ENCODE assay signal across 6 cellular contexts in genomic region chr11:829116-829945, GRCh38. TPM values are rescaled to one million over a fixed set of nuclear protein-coding genes. Genes with fewer than 3 reads are reported as not detected.
DNase-seq lines count a peak whose midpoint lies in the region; ATAC-seq and TF ChIP-seq lines count a peak whose summit lies in the region.

No MANE protein-coding gene starts in this region.

- H3K36me3 Mint-ChIP-seq in CD4-positive, alpha-beta memory T cell = peaks cover 7 to 8% of the 10 kb centered on the region in 2 donors
- peaks cover 9% of the 10 kb centered on the region for H3K36me3 Mint-ChIP-seq in activated B cell treated with CpG ODN at 0.5 μM for 24 hours (ENCODE audit: low read depth)

- no peak for DNase-seq in CD4-positive, alpha-beta memory T cell
- DNase-seq in activated B cell treated with CpG ODN at 0.5 μM for 24 hours (no peak), lower lobe of right lung (no peak), SJCRH30 (no peak), posterior cingulate gyrus (no peak)
- DNase-seq in activated naive CD4-positive, alpha-beta T cell treated with Interleukin-2 at 50 U/mL for 16 hours = no peak

- TF ChIP-seq CTCF in activated B cell treated with CpG ODN at 0.5 μM for 24 hours (IDR thresholded peaks at IDR 0.05) (no peak), lower lobe of right lung (IDR thresholded peaks at IDR 0.05) (no peak)

- no peaks in the 10 kb centered on the region for H3K9me3 ChIP-seq in CD4-positive, alpha-beta memory T cell (ENCODE audit: control insufficient read depth in 1 of 2, low read length in 2 of 2)
- H3K9me3 ChIP-seq in lower lobe of right lung (no peaks in the 10 kb centered on the region), SJCRH30 (replicated peaks) (no peaks in the 10 kb centered on the region)

- POLR2A ChIA-PET in CD4-positive, alpha-beta memory T cell (lab: Charles Lee; ENCODE audit: partially characterized antibody) = interaction anchor here (0.8 to 7.2 kb wide), 5 partner anchors 9 to 20 kb away, joined by 3 to 101 read pairs (median 7); partner anchors contain the start of genes PNPLA2, POLR2L, RPLP2 and TSPAN4
- POLR2A ChIA-PET in activated B cell treated with CpG ODN at 0.5 μM for 24 hours (lab: Charles Lee) = interaction anchor here (0.5 to 8.3 kb wide), 6 partner anchors 11 to 80 kb away, joined by 4 to 104 read pairs (median 4); partner anchors contain the start of genes PNPLA2, POLR2L, RPLP2 and TSPAN4

- H3K27ac ChIP-seq in CD4-positive, alpha-beta memory T cell (ENCODE audit: low read depth, low read length) = no peak overlapping the region
- H3K27ac ChIP-seq in lower lobe of right lung = peak overlapping the region; percentile 86
- H3K27ac ChIP-seq in SJCRH30 = no peak overlapping the region

- no peak for ATAC-seq in activated B cell treated with CpG ODN at 0.5 μM for 24 hours (ENCODE audit: low read depth)
- peak; percentile 4 to 9 for ATAC-seq in lower lobe of right lung

- H3K4me3 ChIP-seq in CD4-positive, alpha-beta memory T cell (ENCODE audit: low read length in 2 of 2) = no peak overlapping the region
- peak overlapping the region; percentile 58 for H3K4me3 ChIP-seq in lower lobe of right lung
- H3K4me3 ChIP-seq in SJCRH30 = no peak overlapping the region

- CTCF ChIA-PET in CD4-positive, alpha-beta memory T cell (lab: Charles Lee; ENCODE audit: partially characterized antibody) = no interaction called here
- CTCF ChIA-PET in activated B cell treated with CpG ODN at 0.5 μM for 24 hours (lab: Charles Lee) = no interaction called here

- peaks cover 3% of the 10 kb centered on the region for H3K27me3 ChIP-seq in CD4-positive, alpha-beta memory T cell (ENCODE audit: insufficient read depth, low read length)
- H3K27me3 ChIP-seq in lower lobe of right lung (ENCODE audit: low read depth) = no peaks in the 10 kb centered on the region
- no peaks in the 10 kb centered on the region for H3K27me3 ChIP-seq in SJCRH30

- no peak overlapping the region for H3K27ac Mint-ChIP-seq in CD4-positive, alpha-beta memory T cell
- H3K27ac Mint-ChIP-seq in activated B cell treated with CpG ODN at 0.5 μM for 24 hours = no peak overlapping the region

- peak overlapping the region in 7 of 8 donors; percentile 21 to 64 (median 54) for H3K4me3 Mint-ChIP-seq in CD4-positive, alpha-beta memory T cell
- H3K4me3 Mint-ChIP-seq in activated B cell treated with CpG ODN at 0.5 μM for 24 hours = peak overlapping the region; percentile 71

- H3K27me3 Mint-ChIP-seq in CD4-positive, alpha-beta memory T cell = peaks cover 9 to 19% of the 10 kb centered on the region in 2 donors
- peaks cover 6% of the 10 kb centered on the region for H3K27me3 Mint-ChIP-seq in activated B cell treated with CpG ODN at 0.5 μM for 24 hours

- peaks cover 5 to 41% (median 24%) of the 10 kb centered on the region in 4 donors for H3K4me1 Mint-ChIP-seq in CD4-positive, alpha-beta memory T cell
- H3K4me1 Mint-ChIP-seq in activated B cell treated with CpG ODN at 0.5 μM for 24 hours = peaks cover 51% of the 10 kb centered on the region

- peaks cover 63% of the 10 kb centered on the region for H3K4me1 ChIP-seq in CD4-positive, alpha-beta memory T cell (ENCODE audit: insufficient read depth, low read length)
- H3K4me1 ChIP-seq in lower lobe of right lung (peaks cover 80% of the 10 kb centered on the region), SJCRH30 (peaks cover 43% of the 10 kb centered on the region)

- peaks cover 5% of the 10 kb centered on the region for H3K36me3 ChIP-seq in CD4-positive, alpha-beta memory T cell (ENCODE audit: insufficient read depth, low read length)
- peaks cover 14% of the 10 kb centered on the region for H3K36me3 ChIP-seq in lower lobe of right lung
- no peaks in the 10 kb centered on the region; the same call in 1 of the 2 replicates for H3K36me3 ChIP-seq in SJCRH30

- intact Hi-C loops in CD4-positive, alpha-beta memory T cell (cut with micrococcal nuclease) = no loop called here
- intact Hi-C loops in activated B cell treated with CpG ODN at 0.5 μM for 24 hours (cut with micrococcal nuclease) = no loop called here
- intact Hi-C loops in lower lobe of right lung (cut with DNase I) = no loop called here
- intact Hi-C loops in posterior cingulate gyrus (cut with DNase I) = no loop called here

- no peaks in the 10 kb centered on the region for H3K9me3 Mint-ChIP-seq in CD4-positive, alpha-beta memory T cell
- no peaks in the 10 kb centered on the region for H3K9me3 Mint-ChIP-seq in activated B cell treated with CpG ODN at 0.5 μM for 24 hours

RNA-seq across cellular contexts. Expression of gene CRACR2B, which starts 1.6 kb away (rescaled TPM):
- under 1 TPM in 1 of 2 experiments, not detected in 1; 0.55 TPM for total RNA-seq in CD4-positive, alpha-beta memory T cell
- not detected for polyA plus RNA-seq in CD4-positive, alpha-beta memory T cell
- total RNA-seq in activated B cell treated with CpG ODN at 0.5 μM for 24 hours (4.1 and 4.5 TPM in 2 replicates), lower lobe of right lung (43.6 TPM)
- 1.6 and 1.9 TPM in 2 replicates for total RNA-seq in SJCRH30 (2014; rRNA removed; shearing (Covaris generic))

RNA-seq across cellular contexts. Expression of gene CD151, which starts 3.4 kb away (rescaled TPM):
- total RNA-seq in CD4-positive, alpha-beta memory T cell = 10 to 100 TPM; 20.7 to 23.4 TPM
- polyA plus RNA-seq in CD4-positive, alpha-beta memory T cell = 10 to 100 TPM in 1 of 2 donors, 1 to 10 TPM in 1; 9.7 to 24.8 TPM
- 14.4 and 14.5 TPM in 2 replicates for total RNA-seq in activated B cell treated with CpG ODN at 0.5 μM for 24 hours
- 387 TPM for total RNA-seq in lower lobe of right lung
- total RNA-seq in SJCRH30 (2014; rRNA removed; shearing (Covaris generic)) = 122 and 133 TPM in 2 replicates

RNA-seq across cellular contexts. Expression of gene PNPLA2, which starts 10.6 kb away (rescaled TPM):
- total RNA-seq in CD4-positive, alpha-beta memory T cell = 100 to 1,000 TPM; 200 to 201 TPM
- 10 to 100 TPM; 12.2 to 35.2 TPM for polyA plus RNA-seq in CD4-positive, alpha-beta memory T cell
- total RNA-seq in activated B cell treated with CpG ODN at 0.5 μM for 24 hours = 52.9 and 53.2 TPM in 2 replicates
- 137 TPM for total RNA-seq in lower lobe of right lung
- total RNA-seq in SJCRH30 (2014; rRNA removed; shearing (Covaris generic)) = 16.5 and 19.6 TPM in 2 replicates

RNA-seq across cellular contexts. Expression of gene POLR2L, which starts 13.0 kb away (rescaled TPM):
- total RNA-seq in CD4-positive, alpha-beta memory T cell = 10 to 100 TPM; 55.8 to 56.2 TPM
- 100 to 1,000 TPM in 1 of 2 donors, 10 to 100 TPM in 1; 83.7 to 108 TPM for polyA plus RNA-seq in CD4-positive, alpha-beta memory T cell
- total RNA-seq in activated B cell treated with CpG ODN at 0.5 μM for 24 hours = 83.9 and 90.2 TPM in 2 replicates
- 127 TPM for total RNA-seq in lower lobe of right lung
- total RNA-seq in SJCRH30 (2014; rRNA removed; shearing (Covaris generic)) = 292 and 344 TPM in 2 replicates

RNA-seq across cellular contexts. Expression of gene TSPAN4, which starts 13.3 kb away (rescaled TPM):
- total RNA-seq in CD4-positive, alpha-beta memory T cell = 1 to 10 TPM; 5.3 to 5.8 TPM
- 1 to 10 TPM; 1.8 to 3.5 TPM for polyA plus RNA-seq in CD4-positive, alpha-beta memory T cell
- total RNA-seq in activated B cell treated with CpG ODN at 0.5 μM for 24 hours = 2.2 and 2.3 TPM in 2 replicates
- total RNA-seq in lower lobe of right lung = 140 TPM
- 26.0 and 26.9 TPM in 2 replicates for total RNA-seq in SJCRH30 (2014; rRNA removed; shearing (Covaris generic))
